Comparison of ENCODE assay signal across 8 cellular contexts in the genomic region with DNA sequence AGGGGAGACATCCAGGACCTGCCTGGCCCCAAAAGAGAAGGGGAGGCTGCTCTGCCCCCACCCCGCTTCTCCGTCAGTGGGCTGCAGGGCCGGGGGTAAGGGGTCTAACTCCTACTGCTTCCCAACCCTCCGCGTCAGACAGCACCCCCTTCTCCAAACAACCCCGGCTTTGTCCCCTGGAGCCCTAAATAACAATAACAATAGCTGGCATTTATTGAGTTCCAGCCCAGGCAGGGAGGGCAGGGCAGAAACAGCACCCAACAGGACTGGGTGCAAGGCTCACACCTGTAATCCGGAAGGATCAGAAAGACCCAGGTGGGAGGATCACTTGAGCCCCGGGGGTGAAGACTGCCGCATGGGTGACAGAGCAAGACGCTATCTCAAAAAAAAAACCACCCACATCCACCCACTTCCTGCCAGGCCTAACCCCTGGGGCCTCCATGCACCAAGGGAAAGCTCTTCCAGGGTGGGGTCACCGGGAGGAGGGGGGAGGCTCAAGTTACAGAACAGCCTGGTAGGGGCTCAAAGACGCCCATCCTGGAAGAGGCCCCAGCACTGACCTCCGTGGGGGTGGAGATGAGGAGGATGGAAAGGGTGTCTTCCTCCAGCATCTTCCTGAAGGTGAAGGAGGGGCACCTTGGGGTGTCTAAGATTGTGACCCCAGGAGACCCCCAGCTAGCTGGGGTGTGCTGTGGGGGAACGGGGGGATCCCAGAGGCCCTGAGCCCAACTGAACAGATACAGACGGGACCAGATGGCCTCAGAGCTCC. TPM values are rescaled to one million over a fixed set of nuclear protein-coding genes. Genes with fewer than 3 reads are reported as not detected.
DNase-seq lines count a peak whose midpoint lies in the region; ATAC-seq lines count a peak whose summit lies in the region.

No MANE protein-coding gene starts in this region.

- H3K27me3 Mint-ChIP-seq in activated CD4-positive, alpha-beta T cell treated with anti-CD3 and anti-CD28 coated beads, Interleukin-2, amount 10 ng/mL, durations not matched to agents 7 days and 5 days: peaks cover 14% of the 10 kb centered on the region
- H3K27me3 Mint-ChIP-seq in naive thymus-derived CD8-positive, alpha-beta T cell: peaks cover 0 to 15% (median 2%) of the 10 kb centered on the region in 5 donors

- peak overlapping the region; percentile 90 for H3K27ac Mint-ChIP-seq in activated CD4-positive, alpha-beta T cell treated with anti-CD3 and anti-CD28 coated beads, Interleukin-2, amount 10 ng/mL, durations not matched to agents 7 days and 5 days
- H3K27ac Mint-ChIP-seq in naive thymus-derived CD8-positive, alpha-beta T cell: peak overlapping the region; percentile 77 to 97 (median 90)

- peak; percentile 40 for ATAC-seq in GM19043 (IDR thresholded peaks at IDR 0.05; ENCODE audit: low read depth, unreplicated experiment)
- peak; percentile 35 for ATAC-seq in HG03432 (IDR thresholded peaks at IDR 0.05; ENCODE audit: unreplicated experiment)
- peak; percentile 66 to 74 for ATAC-seq in naive thymus-derived CD8-positive, alpha-beta T cell

- H3K4me3 Mint-ChIP-seq in activated CD4-positive, alpha-beta T cell treated with anti-CD3 and anti-CD28 coated beads, Interleukin-2, amount 10 ng/mL, durations not matched to agents 7 days and 5 days: peak overlapping the region; percentile 41
- peak overlapping the region; percentile 67 to 85 (median 79) for H3K4me3 Mint-ChIP-seq in naive thymus-derived CD8-positive, alpha-beta T cell

- no peaks in the 10 kb centered on the region for H3K9me3 Mint-ChIP-seq in activated CD4-positive, alpha-beta T cell treated with anti-CD3 and anti-CD28 coated beads, Interleukin-2, amount 10 ng/mL, durations not matched to agents 7 days and 5 days
- no peaks in the 10 kb centered on the region for H3K9me3 Mint-ChIP-seq in naive thymus-derived CD8-positive, alpha-beta T cell

- peaks cover 17% of the 10 kb centered on the region for H3K4me1 Mint-ChIP-seq in activated CD4-positive, alpha-beta T cell treated with anti-CD3 and anti-CD28 coated beads, Interleukin-2, amount 10 ng/mL, durations not matched to agents 7 days and 5 days
- H3K4me1 Mint-ChIP-seq in naive thymus-derived CD8-positive, alpha-beta T cell: peaks cover 11 to 34% (median 28%) of the 10 kb centered on the region in 4 donors

- no peaks in the 10 kb centered on the region for H3K36me3 Mint-ChIP-seq in activated CD4-positive, alpha-beta T cell treated with anti-CD3 and anti-CD28 coated beads, Interleukin-2, amount 10 ng/mL, durations not matched to agents 7 days and 5 days (ENCODE audit: low read depth)
- H3K36me3 Mint-ChIP-seq in naive thymus-derived CD8-positive, alpha-beta T cell: no peaks in the 10 kb centered on the region

- POLR2A ChIA-PET in activated CD4-positive, alpha-beta T cell treated with anti-CD3 and anti-CD28 coated beads, Interleukin-2, amount 10 ng/mL, durations not matched to agents 7 days and 5 days (lab: Charles Lee): no interaction called here
- POLR2A ChIA-PET in naive thymus-derived CD8-positive, alpha-beta T cell (lab: Charles Lee): interaction anchor here (0.6 to 4.1 kb wide), 16 partner anchors 11 to 489 kb away, joined by 3 to 37 read pairs (median 4); a partner anchor contains a TSS

- DNase-seq in activated CD4-positive, alpha-beta T cell treated with anti-CD3 and anti-CD28 coated beads, Interleukin-2, amount 10 ng/mL, durations not matched to agents 7 days and 5 days: peak; percentile 71
- DNase-seq in naive thymus-derived CD8-positive, alpha-beta T cell: peak in 9 of 10 donors; percentile 42 to 83 (median 74)
- no peak for DNase-seq in iPS-NIHi7 (ENCODE audit: extremely low spot score)
- DNase-seq in putamen (ENCODE audit: low spot score): no peak
- no peak for DNase-seq in NCI-H524 (lab: John Stamatoyannopoulos, UW)
- DNase-seq in NOMO-1 treated with DMSO at 0.1 percent for 48 hours (lab: John Stamatoyannopoulos, UW; ENCODE audit: unreplicated experiment): no peak

- CTCF ChIA-PET in activated CD4-positive, alpha-beta T cell treated with anti-CD3 and anti-CD28 coated beads, Interleukin-2, amount 10 ng/mL, durations not matched to agents 7 days and 5 days (lab: Charles Lee): interaction anchor here (0.6 to 4.7 kb wide), 5 partner anchors 10 to 410 kb away, joined by 3 to 41 read pairs (median 4); a partner anchor contains a TSS

RNA-seq across cellular contexts. Expression of a gene that starts 1.3 kb away (rescaled TPM):
- under 1 TPM; 0.15 to 0.57 TPM for total RNA-seq in activated CD4-positive, alpha-beta T cell treated with anti-CD3 and anti-CD28 coated beads, Interleukin-2, amount 10 ng/mL, durations not matched to agents 7 days and 5 days
- total RNA-seq in naive thymus-derived CD8-positive, alpha-beta T cell: under 1 TPM; 0.13 to 0.36 TPM
- polyA plus RNA-seq in naive thymus-derived CD8-positive, alpha-beta T cell: under 1 TPM in 1 of 3 donors, not detected in 2; 0.25 TPM

RNA-seq across cellular contexts. Expression of a gene that starts 5.1 kb away (rescaled TPM):
- total RNA-seq in activated CD4-positive, alpha-beta T cell treated with anti-CD3 and anti-CD28 coated beads, Interleukin-2, amount 10 ng/mL, durations not matched to agents 7 days and 5 days: not detected
- not detected for total RNA-seq in naive thymus-derived CD8-positive, alpha-beta T cell
- polyA plus RNA-seq in naive thymus-derived CD8-positive, alpha-beta T cell: not detected

RNA-seq across cellular contexts. Expression of a gene that starts 15.5 kb away (rescaled TPM):
- under 1 TPM; 0.71 to 0.74 TPM for total RNA-seq in activated CD4-positive, alpha-beta T cell treated with anti-CD3 and anti-CD28 coated beads, Interleukin-2, amount 10 ng/mL, durations not matched to agents 7 days and 5 days
- under 1 TPM; 0.16 to 0.29 TPM for total RNA-seq in naive thymus-derived CD8-positive, alpha-beta T cell
- under 1 TPM; 0.09 to 0.44 (median 0.15) TPM for polyA plus RNA-seq in naive thymus-derived CD8-positive, alpha-beta T cell

RNA-seq across cellular contexts. Expression of a gene that starts 21.4 kb away (rescaled TPM):
- 100 to 1,000 TPM in 1 of 2 experiments, 10 to 100 TPM in 1; 95.5 to 107 TPM for total RNA-seq in activated CD4-positive, alpha-beta T cell treated with anti-CD3 and anti-CD28 coated beads, Interleukin-2, amount 10 ng/mL, durations not matched to agents 7 days and 5 days
- 10 to 100 TPM; 22.7 to 24.4 TPM for total RNA-seq in naive thymus-derived CD8-positive, alpha-beta T cell
- polyA plus RNA-seq in naive thymus-derived CD8-positive, alpha-beta T cell: 1 to 10 TPM; 3.1 to 4.6 (median 4.1) TPM

RNA-seq across cellular contexts. Expression of a gene that starts 32.1 kb away (rescaled TPM):
- total RNA-seq in activated CD4-positive, alpha-beta T cell treated with anti-CD3 and anti-CD28 coated beads, Interleukin-2, amount 10 ng/mL, durations not matched to agents 7 days and 5 days: 100 to 1,000 TPM; 167 to 193 TPM
- total RNA-seq in naive thymus-derived CD8-positive, alpha-beta T cell: 100 to 1,000 TPM; 225 to 229 TPM
- polyA plus RNA-seq in naive thymus-derived CD8-positive, alpha-beta T cell: 10 to 100 TPM; 47.4 to 93.1 (median 78.1) TPM

Comparison
In these comparisons a context has a peak if more than half of its experiments do, and no peak if none do; other contexts are left out.
1. DNase-seq: peak in activated CD4-positive, alpha-beta T cell treated with anti-CD3 and anti-CD28 coated beads, Interleukin-2, amount 10 ng/mL, durations not matched to agents 7 days and 5 days (single experiment) and naive thymus-derived CD8-positive, alpha-beta T cell (9 of 10); none in iPS-NIHi7 (single experiment), putamen (single experiment), NCI-H524 (0 of 2) and NOMO-1 treated with DMSO at 0.1 percent for 48 hours (single experiment).
2. Peak in every context shown above with its lines, with median percentiles within 50 percentile points of each other: ATAC-seq.